22 cellular contexts compared by ENCODE assay signal in the genomic region with DNA sequence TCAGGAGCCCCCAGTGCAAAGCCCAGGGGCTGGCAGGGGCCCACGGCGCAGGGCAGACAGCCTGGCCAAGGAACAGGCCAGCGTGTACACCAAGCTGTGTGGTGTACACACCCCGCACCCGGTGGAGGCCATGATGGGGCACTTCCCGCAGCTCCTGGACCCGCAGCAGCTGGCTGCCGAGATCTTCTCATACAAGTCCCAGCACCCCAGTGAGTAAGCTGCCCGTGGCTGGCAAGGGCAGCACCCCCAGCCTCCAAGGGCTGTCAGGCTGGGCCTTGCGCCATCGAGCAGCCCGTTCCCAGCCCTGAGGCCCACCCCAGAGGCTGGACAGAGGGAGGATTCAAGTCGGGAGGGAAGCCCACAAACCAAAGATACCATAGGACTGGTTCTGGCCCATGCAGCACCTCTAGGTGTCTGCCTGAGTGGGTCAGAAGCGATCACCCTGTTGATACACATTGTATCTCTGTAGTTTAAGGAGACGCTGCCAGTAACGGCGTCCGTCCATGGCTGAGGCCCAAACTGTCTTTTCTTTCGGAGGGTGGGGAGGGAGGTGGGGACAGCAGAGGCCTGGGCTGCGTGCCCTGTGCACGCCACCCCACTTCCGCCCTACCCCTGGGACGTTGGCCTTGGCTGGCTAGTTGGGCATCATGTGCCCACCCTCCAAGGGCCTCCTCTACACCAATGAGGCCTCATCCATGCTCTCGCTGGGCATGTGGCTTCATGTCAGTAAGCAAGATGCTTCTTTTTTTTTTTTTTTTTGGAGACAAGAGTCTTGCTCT. TPM values are rescaled to one million over a fixed set of nuclear protein-coding genes. Genes with fewer than 3 reads are reported as not detected.
"Had no signal": no experiment of that assay in that cellular context is flagged by ENCODE, and none has a peak within 500 bp of the region (broad histone marks: within the 10 kb centered on the region; RNA-seq: fewer than 3 reads in every experiment).

No MANE protein-coding gene starts in this region.

- DNase-seq: activated B cell treated with CpG ODN at 0.5 μM for 24 hours; activated CD4-positive, alpha-beta memory T cell treated with anti-CD3 and anti-CD28 coated beads for 36 hours; activated CD4-positive, alpha-beta T cell treated with anti-CD3 and anti-CD28 coated beads for 4 hours; activated effector memory CD4-positive, alpha-beta T cell treated with anti-CD3 and anti-CD28 coated beads, Interleukin-2, amount 50 U/mL, for 16 hours; activated naive CD4-positive, alpha-beta T cell treated with anti-CD3 and anti-CD28 coated beads, Interleukin-2, amount 50 U/mL, for 16 hours; adrenal gland; brain microvascular endothelial cell; central memory CD4-positive, alpha-beta T cell; endodermal cell; heart left ventricle; left colon; lower lobe of right lung; naive thymus-derived CD8-positive, alpha-beta T cell; ovary; psoas muscle; stimulated activated CD4-positive, alpha-beta T cell treated with anti-CD3 and anti-CD28 coated beads, Interleukin-12 subunit alpha, Interleukin-12 subunit beta, amount 100 ng/mL, for 4 hours; stimulated activated CD4-positive, alpha-beta T cell treated with anti-CD3 and anti-CD28 coated beads, Interleukin-4, amount 100 ng/mL, for 4 hours; substantia nigra; T1000 had no signal

- H3K4me1 Mint-ChIP-seq: endodermal cell had no signal

- H3K27ac Mint-ChIP-seq: activated B cell treated with CpG ODN at 0.5 μM for 24 hours; activated CD4-positive, alpha-beta memory T cell treated with anti-CD3 and anti-CD28 coated beads for 36 hours; endodermal cell; stimulated activated naive CD8-positive, alpha-beta T cell treated with anti-CD3 and anti-CD28 coated beads, Interleukin-15, Interleukin-2, amounts not matched to agents 100 ng/mL and 50 ng/mL, for 24 hours had no signal

- H3K27me3 Mint-ChIP-seq: activated B cell treated with CpG ODN at 0.5 μM for 24 hours; activated CD4-positive, alpha-beta memory T cell treated with anti-CD3 and anti-CD28 coated beads for 36 hours; naive thymus-derived CD8-positive, alpha-beta T cell; stimulated activated naive CD8-positive, alpha-beta T cell treated with anti-CD3 and anti-CD28 coated beads, Interleukin-15, Interleukin-2, amounts not matched to agents 100 ng/mL and 50 ng/mL, for 24 hours had no signal

- H3K4me3 Mint-ChIP-seq: activated B cell treated with CpG ODN at 0.5 μM for 24 hours; activated CD4-positive, alpha-beta memory T cell treated with anti-CD3 and anti-CD28 coated beads for 36 hours; endodermal cell; naive thymus-derived CD8-positive, alpha-beta T cell; stimulated activated naive CD8-positive, alpha-beta T cell treated with anti-CD3 and anti-CD28 coated beads, Interleukin-15, Interleukin-2, amounts not matched to agents 100 ng/mL and 50 ng/mL, for 24 hours; T-helper 1 cell treated with Interleukin-12 subunit alpha and Interleukin-12 subunit beta and Interleukin-4 antibody, amounts not matched to agents 30 μg/mL and 1 μg/mL, for 36 hours had no signal

- ATAC-seq: heart left ventricle; left colon; naive thymus-derived CD8-positive, alpha-beta T cell; psoas muscle had no signal

RNA-seq across cellular contexts. Expression of a gene that starts 30.4 kb away (rescaled TPM):
- total RNA-seq: ascending aorta had no signal
